In genomic region chr21:38804617-38805281, GRCh38 we compare ENCODE assay signal across 8 cellular contexts.
A peak's percentile ranks its signal among the peaks of the same experiment; 100 is the strongest.
DNase-seq lines count a peak whose midpoint lies in the region; ATAC-seq lines count a peak whose summit lies in the region.

No MANE protein-coding gene starts in this region.

- peak overlapping the region; percentile 93 for H3K4me2 ChIP-seq in BLaER1

- H3K9me3 ChIP-seq in BLaER1: no peaks in the 10 kb centered on the region

- H3K9ac ChIP-seq in BLaER1: peak overlapping the region; percentile 95

- ATAC-seq in GM19397 (IDR thresholded peaks at IDR 0.05; ENCODE audit: unreplicated experiment): peak; percentile 23
- ATAC-seq in GM18858 (IDR thresholded peaks at IDR 0.05; ENCODE audit: unreplicated experiment): no peak

- H3K36me3 ChIP-seq in BLaER1: peaks cover 7% of the 10 kb centered on the region

- H4K20me1 ChIP-seq in BLaER1: peaks cover 36% of the 10 kb centered on the region

- H3K4me1 ChIP-seq in BLaER1: peaks cover 42% of the 10 kb centered on the region

- DNase-seq in LoVo (ENCODE audit: low spot score): peak; percentile 78
- DNase-seq in T1000 (lab: John Stamatoyannopoulos, UW): peak; percentile 48
- peak; percentile 85 for DNase-seq in left kidney (ENCODE audit: low read depth, low spot score)
- peak; percentile 57 for DNase-seq in stimulated activated CD4-positive, alpha-beta T cell treated with anti-CD3 and anti-CD28 coated beads, Interleukin-1b, Interleukin-23, amount 100 ng/mL, for 48 hours

- H3K4me3 ChIP-seq in BLaER1: peak overlapping the region; percentile 96

- H3K27ac ChIP-seq in BLaER1 (peak overlapping the region; percentile 96), cingulate gyrus (ENCODE audit: low read depth, low read length) (peak overlapping the region; percentile 88)

- no peaks in the 10 kb centered on the region for H3K27me3 ChIP-seq in BLaER1
